1 cellular context compared by ENCODE assay signal in the genomic region with DNA sequence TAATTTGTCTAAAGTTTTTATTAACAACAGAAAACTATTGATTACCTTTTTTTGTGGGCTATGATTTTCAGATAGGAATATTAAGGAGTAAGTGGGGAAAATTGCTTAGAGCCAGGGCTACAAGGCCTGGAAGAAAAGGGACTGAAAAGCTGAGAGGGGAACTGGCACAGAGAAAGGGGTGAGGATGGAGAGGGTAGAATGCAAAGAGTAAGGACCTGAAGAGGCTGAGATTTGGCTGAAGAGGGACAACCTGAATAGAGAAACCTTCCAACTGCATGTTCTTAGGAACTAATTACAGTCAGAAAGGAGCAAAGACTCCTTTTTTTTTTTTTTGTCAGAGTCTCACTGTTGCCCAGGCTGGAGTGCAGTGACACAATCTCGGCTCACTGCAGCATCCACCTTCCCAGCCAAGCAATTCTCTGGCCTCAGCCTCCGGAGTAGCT.
TF ChIP-seq lines count a peak whose summit lies in the region.

No MANE protein-coding gene starts in this region.

TF ChIP-seq in GM12878, 131 proteins besides CTCF, POLR2A, EP300 and RAD21 (continued from another document):
- no peak for TF ChIP-seq ZNF592 (IDR thresholded peaks at IDR 0.05)
- TF ChIP-seq YY1 (IDR thresholded peaks at IDR 0.05; ENCODE audit: low read depth, low read length) = no peak
- TF ChIP-seq HDAC6 (IDR thresholded peaks at IDR 0.05; ENCODE audit: unreplicated experiment) = no peak
- TF ChIP-seq GABPA (IDR thresholded peaks at IDR 0.05; ENCODE audit: low read depth) = 0 out of 2 replicates have a peak, but pooled peaks have one; percentile 7
- TF ChIP-seq, protein P1, sequence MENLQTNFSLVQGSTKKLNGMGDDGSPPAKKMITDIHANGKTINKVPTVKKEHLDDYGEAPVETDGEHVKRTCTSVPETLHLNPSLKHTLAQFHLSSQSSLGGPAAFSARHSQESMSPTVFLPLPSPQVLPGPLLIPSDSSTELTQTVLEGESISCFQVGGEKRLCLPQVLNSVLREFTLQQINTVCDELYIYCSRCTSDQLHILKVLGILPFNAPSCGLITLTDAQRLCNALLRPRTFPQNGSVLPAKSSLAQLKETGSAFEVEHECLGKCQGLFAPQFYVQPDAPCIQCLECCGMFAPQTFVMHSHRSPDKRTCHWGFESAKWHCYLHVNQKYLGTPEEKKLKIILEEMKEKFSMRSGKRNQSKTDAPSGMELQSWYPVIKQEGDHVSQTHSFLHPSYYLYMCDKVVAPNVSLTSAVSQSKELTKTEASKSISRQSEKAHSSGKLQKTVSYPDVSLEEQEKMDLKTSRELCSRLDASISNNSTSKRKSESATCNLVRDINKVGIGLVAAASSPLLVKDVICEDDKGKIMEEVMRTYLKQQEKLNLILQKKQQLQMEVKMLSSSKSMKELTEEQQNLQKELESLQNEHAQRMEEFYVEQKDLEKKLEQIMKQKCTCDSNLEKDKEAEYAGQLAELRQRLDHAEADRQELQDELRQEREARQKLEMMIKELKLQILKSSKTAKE (IDR thresholded peaks at IDR 0.05; ENCODE audit: low read depth, poor library complexity, severe bottlenecking) = no peak
- TF ChIP-seq TARDBP (IDR thresholded peaks at IDR 0.05; ENCODE audit: borderline replicate concordance) = no peak
- no peak for TF ChIP-seq KDM1A (IDR thresholded peaks at IDR 0.05; ENCODE audit: borderline replicate concordance)
- no peak for TF ChIP-seq NRF1 (conservative IDR thresholded peaks at IDR 0.05; ENCODE audit: low read depth, low read length)
- no peak for TF ChIP-seq SPI1 (IDR thresholded peaks at IDR 0.05; ENCODE audit: borderline replicate concordance, insufficient read depth, low read depth, low read length)
- TF ChIP-seq, protein P2, sequence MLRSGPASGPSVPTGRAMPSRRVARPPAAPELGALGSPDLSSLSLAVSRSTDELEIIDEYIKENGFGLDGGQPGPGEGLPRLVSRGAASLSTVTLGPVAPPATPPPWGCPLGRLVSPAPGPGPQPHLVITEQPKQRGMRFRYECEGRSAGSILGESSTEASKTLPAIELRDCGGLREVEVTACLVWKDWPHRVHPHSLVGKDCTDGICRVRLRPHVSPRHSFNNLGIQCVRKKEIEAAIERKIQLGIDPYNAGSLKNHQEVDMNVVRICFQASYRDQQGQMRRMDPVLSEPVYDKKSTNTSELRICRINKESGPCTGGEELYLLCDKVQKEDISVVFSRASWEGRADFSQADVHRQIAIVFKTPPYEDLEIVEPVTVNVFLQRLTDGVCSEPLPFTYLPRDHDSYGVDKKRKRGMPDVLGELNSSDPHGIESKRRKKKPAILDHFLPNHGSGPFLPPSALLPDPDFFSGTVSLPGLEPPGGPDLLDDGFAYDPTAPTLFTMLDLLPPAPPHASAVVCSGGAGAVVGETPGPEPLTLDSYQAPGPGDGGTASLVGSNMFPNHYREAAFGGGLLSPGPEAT (IDR thresholded peaks at IDR 0.05; ENCODE audit: low read depth) = peak; percentile 37
- TF ChIP-seq CUX1 (IDR thresholded peaks at IDR 0.05; ENCODE audit: insufficient replicate concordance, low read depth, low read length) = no peak
- TF ChIP-seq MEF2A (IDR thresholded peaks at IDR 0.05; ENCODE audit: insufficient read depth, low read depth, low read length) = no peak
- no peak for TF ChIP-seq SMARCA5 (IDR thresholded peaks at IDR 0.05)
- TF ChIP-seq, protein P3, sequence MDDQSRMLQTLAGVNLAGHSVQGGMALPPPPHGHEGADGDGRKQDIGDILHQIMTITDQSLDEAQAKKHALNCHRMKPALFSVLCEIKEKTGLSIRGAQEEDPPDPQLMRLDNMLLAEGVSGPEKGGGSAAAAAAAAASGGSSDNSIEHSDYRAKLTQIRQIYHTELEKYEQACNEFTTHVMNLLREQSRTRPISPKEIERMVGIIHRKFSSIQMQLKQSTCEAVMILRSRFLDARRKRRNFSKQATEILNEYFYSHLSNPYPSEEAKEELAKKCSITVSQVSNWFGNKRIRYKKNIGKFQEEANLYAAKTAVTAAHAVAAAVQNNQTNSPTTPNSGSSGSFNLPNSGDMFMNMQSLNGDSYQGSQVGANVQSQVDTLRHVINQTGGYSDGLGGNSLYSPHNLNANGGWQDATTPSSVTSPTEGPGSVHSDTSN (IDR thresholded peaks at IDR 0.05; ENCODE audit: insufficient replicate concordance, low read depth, low read length) = no peak
- TF ChIP-seq TBL1XR1 (IDR thresholded peaks at IDR 0.05; ENCODE audit: low read depth, low read length) = no peak; the same call in 1 of the 2 replicates
- TF ChIP-seq ZNF24 (IDR thresholded peaks at IDR 0.05) = no peak
- TF ChIP-seq SMAD1 (IDR thresholded peaks at IDR 0.05; ENCODE audit: low read depth, partially characterized antibody) = peak; percentile 7
- TF ChIP-seq NFYA (IDR thresholded peaks at IDR 0.05; ENCODE audit: borderline replicate concordance, low read depth, low read length) = no peak
- TF ChIP-seq HSF1 (IDR thresholded peaks at IDR 0.05; ENCODE audit: low read depth, low read length) = no peak
